28 cellular contexts compared by ENCODE assay signal in genomic region chr5:9188956-9189355, GRCh38.
A peak's percentile ranks its signal among the peaks of the same experiment; 100 is the strongest.
DNase-seq lines count a peak whose midpoint lies in the region; ATAC-seq and TF ChIP-seq lines count a peak whose summit lies in the region.
"Had no signal": no experiment of that assay in that cellular context is flagged by ENCODE, and none has a peak within 500 bp of the region (broad histone marks: within the 10 kb centered on the region; RNA-seq: fewer than 3 reads in every experiment).

No MANE protein-coding gene starts in this region.

- no peaks in the 10 kb centered on the region for H3K4me1 ChIP-seq in left ventricle myocardium inferior
- H3K4me1 ChIP-seq in lower lobe of right lung, result no peaks in the 10 kb centered on the region
- H3K4me1 ChIP-seq: BLaER1, esophagus muscularis mucosa, gastrocnemius medialis had no signal

- peak; percentile 63 for ATAC-seq in left ventricle myocardium superior
- no peak; the same call in 1 of the 2 replicates for ATAC-seq in WTC11
- ATAC-seq in lower lobe of right lung, result peak; percentile 19
- ATAC-seq: activated CD8-positive, alpha-beta memory T cell treated with anti-CD3 and anti-CD28 coated beads, Interleukin-2, amount 10 ng/mL, durations not matched to agents 7 days and 5 days; gastrocnemius medialis; left lobe of liver; naive thymus-derived CD4-positive, alpha-beta T cell had no signal

- H3K27me3 Mint-ChIP-seq in WTC11 (ENCODE audit: low read depth), result no peaks in the 10 kb centered on the region
- peaks cover 3% of the 10 kb centered on the region for H3K27me3 Mint-ChIP-seq in glutamatergic neuron (ENCODE audit: unreplicated experiment)
- H3K27me3 Mint-ChIP-seq: activated CD8-positive, alpha-beta memory T cell treated with anti-CD3 and anti-CD28 coated beads, Interleukin-2, amount 10 ng/mL, durations not matched to agents 7 days and 5 days; dendritic cell treated with granulocyte-macrophage colony-stimulating factor and Interleukin-4, amounts not matched to agents 40 ng/mL and 50 ng/mL, for 4 days had no signal

- H3K9me3 Mint-ChIP-seq in WTC11, result peaks cover 4% of the 10 kb centered on the region
- H3K9me3 Mint-ChIP-seq in glutamatergic neuron (ENCODE audit: unreplicated experiment), result peaks cover 6% of the 10 kb centered on the region
- H3K9me3 Mint-ChIP-seq: dendritic cell treated with granulocyte-macrophage colony-stimulating factor and Interleukin-4, amounts not matched to agents 40 ng/mL and 50 ng/mL, for 4 days had no signal

- no peaks in the 10 kb centered on the region for H3K9me3 ChIP-seq in left ventricle myocardium inferior (replicated peaks)
- H3K9me3 ChIP-seq in lower lobe of right lung, result no peaks in the 10 kb centered on the region
- H3K9me3 ChIP-seq: BLaER1, esophagus muscularis mucosa, gastrocnemius medialis had no signal

- peaks cover 7% of the 10 kb centered on the region for H3K36me3 ChIP-seq in left ventricle myocardium inferior
- H3K36me3 ChIP-seq in lower lobe of right lung, result no peaks in the 10 kb centered on the region
- H3K36me3 ChIP-seq: BLaER1, gastrocnemius medialis had no signal

- H3K36me3 Mint-ChIP-seq in WTC11 (no peaks in the 10 kb centered on the region), glutamatergic neuron (ENCODE audit: unreplicated experiment) (peaks cover 5% of the 10 kb centered on the region)
- H3K36me3 Mint-ChIP-seq: activated CD8-positive, alpha-beta memory T cell treated with anti-CD3 and anti-CD28 coated beads, Interleukin-2, amount 10 ng/mL, durations not matched to agents 7 days and 5 days; naive thymus-derived CD4-positive, alpha-beta T cell had no signal

- DNase-seq in left ventricle myocardium superior (no peak), left ventricle myocardium inferior (no peak), WTC11 (ENCODE audit: low spot score) (no peak), lower lobe of right lung (no peak), UCSD-AML1 (lab: John Stamatoyannopoulos, UW; ENCODE audit: unreplicated experiment) (no peak), SHP77 (lab: John Stamatoyannopoulos, UW) (no peak), glutamatergic neuron (no peak), T1000 (lab: John Stamatoyannopoulos, UW) (no peak)
- DNase-seq: activated CD4-positive, alpha-beta T cell treated with anti-CD3 and anti-CD28 coated beads, Interleukin-2, amount 50 U/mL, for 1 hour; activated CD8-positive, alpha-beta memory T cell treated with anti-CD3 and anti-CD28 coated beads, Interleukin-2, amount 10 ng/mL, durations not matched to agents 7 days and 5 days; anterior cingulate cortex; caudate nucleus; DMS53; gastrocnemius medialis; GDM1; HCEC 1CT; midbrain; naive thymus-derived CD4-positive, alpha-beta T cell; NCI-H1436 treated with DMSO at 0.1 percent for 48 hours; NCI-H446 treated with DMSO at 0.1 percent for 48 hours; stimulated activated CD4-positive, alpha-beta T cell treated with anti-CD3 and anti-CD28 coated beads, Interleukin-1b, Interleukin-23, amount 100 ng/mL, for 48 hours; trophoblast cell had no signal

- H3K4me3 ChIP-seq in left ventricle myocardium inferior, result no peak overlapping the region
- no peak overlapping the region for H3K4me3 ChIP-seq in lower lobe of right lung
- H3K4me3 ChIP-seq: BLaER1, esophagus muscularis mucosa, gastrocnemius medialis had no signal

- H3K4me3 Mint-ChIP-seq in WTC11, result no peak overlapping the region
- H3K4me3 Mint-ChIP-seq in glutamatergic neuron (ENCODE audit: unreplicated experiment), result no peak overlapping the region
- H3K4me3 Mint-ChIP-seq: activated CD8-positive, alpha-beta memory T cell treated with anti-CD3 and anti-CD28 coated beads, Interleukin-2, amount 10 ng/mL, durations not matched to agents 7 days and 5 days; dendritic cell treated with granulocyte-macrophage colony-stimulating factor and Interleukin-4, amounts not matched to agents 40 ng/mL and 50 ng/mL, for 4 days; naive thymus-derived CD4-positive, alpha-beta T cell had no signal

- CTCF ChIA-PET in WTC11 (lab: Charles Lee), result no interaction called here

- intact Hi-C loops in left ventricle myocardium superior (cut with micrococcal nuclease) (no loop called here), left ventricle myocardium inferior (cut with micrococcal nuclease) (no loop called here), lower lobe of right lung (cut with DNase I) (no loop called here)

- peaks cover 3% of the 10 kb centered on the region for H3K4me1 Mint-ChIP-seq in WTC11
- H3K4me1 Mint-ChIP-seq in glutamatergic neuron (ENCODE audit: low read depth, unreplicated experiment), result no peaks in the 10 kb centered on the region
- H3K4me1 Mint-ChIP-seq: activated CD8-positive, alpha-beta memory T cell treated with anti-CD3 and anti-CD28 coated beads, Interleukin-2, amount 10 ng/mL, durations not matched to agents 7 days and 5 days; naive thymus-derived CD4-positive, alpha-beta T cell had no signal

- H3K27ac ChIP-seq in left ventricle myocardium inferior (replicated peaks) (no peak overlapping the region), lower lobe of right lung (no peak overlapping the region)
- H3K27ac ChIP-seq: BLaER1, esophagus muscularis mucosa, VCaP had no signal

- H3K27ac Mint-ChIP-seq in WTC11, result peak overlapping the region; percentile 39; the same call in 1 of the 2 replicates
- H3K27ac Mint-ChIP-seq in glutamatergic neuron (ENCODE audit: unreplicated experiment), result no peak overlapping the region
- H3K27ac Mint-ChIP-seq: activated CD8-positive, alpha-beta memory T cell treated with anti-CD3 and anti-CD28 coated beads, Interleukin-2, amount 10 ng/mL, durations not matched to agents 7 days and 5 days; activated naive CD4-positive, alpha-beta T cell treated with anti-CD3 and anti-CD28 coated beads, Interleukin-2, amount 50 U/mL, for 72 hours; dendritic cell treated with granulocyte-macrophage colony-stimulating factor and Interleukin-4, amounts not matched to agents 40 ng/mL and 50 ng/mL, for 4 days; naive thymus-derived CD4-positive, alpha-beta T cell had no signal

- POLR2A ChIA-PET in WTC11 (lab: Charles Lee), result no interaction called here

- TF ChIP-seq CTCF in left ventricle myocardium inferior (IDR thresholded peaks at IDR 0.05; ENCODE audit: borderline replicate concordance), result no peak
- no peak for TF ChIP-seq CTCF in WTC11 (IDR thresholded peaks at IDR 0.05)
- no peak for TF ChIP-seq CTCF in lower lobe of right lung (IDR thresholded peaks at IDR 0.05)
- TF ChIP-seq CTCF in glutamatergic neuron (IDR thresholded peaks at IDR 0.05; ENCODE audit: partially characterized antibody, unreplicated experiment), result no peak

- H3K27me3 ChIP-seq in left ventricle myocardium inferior (ENCODE audit: low read depth) (no peaks in the 10 kb centered on the region), lower lobe of right lung (ENCODE audit: low read depth) (no peaks in the 10 kb centered on the region)
- H3K27me3 ChIP-seq: BLaER1, esophagus muscularis mucosa, gastrocnemius medialis had no signal

TF ChIP-seq in WTC11, 78 proteins besides CTCF, POLR2A, EP300 and RAD21:
- TF ChIP-seq EMX1 (CRISPR knock-in tag; IDR thresholded peaks at IDR 0.05) (no peak), IRF2 (CRISPR knock-in tag; IDR thresholded peaks at IDR 0.05; ENCODE audit: borderline replicate concordance, low read depth) (no peak), JUN (CRISPR knock-in tag; IDR thresholded peaks at IDR 0.05) (no peak), ETV6 (CRISPR knock-in tag; IDR thresholded peaks at IDR 0.05) (no peak), ZNF423 (CRISPR knock-in tag; IDR thresholded peaks at IDR 0.05) (no peak), FOXK1 (CRISPR knock-in tag; IDR thresholded peaks at IDR 0.05) (no peak), GTF2I (CRISPR knock-in tag; conservative IDR thresholded peaks at IDR 0.05) (no peak), NR2C2 (CRISPR knock-in tag; IDR thresholded peaks at IDR 0.05) (no peak), MXD4 (CRISPR knock-in tag; IDR thresholded peaks at IDR 0.05; ENCODE audit: borderline replicate concordance) (no peak), NFYB (CRISPR knock-in tag; conservative IDR thresholded peaks at IDR 0.05; ENCODE audit: low read depth) (no peak), ELF4 (CRISPR knock-in tag; IDR thresholded peaks at IDR 0.05; ENCODE audit: low read depth) (no peak), SP1 (CRISPR knock-in tag; conservative IDR thresholded peaks at IDR 0.05) (no peak), ZNF396 (CRISPR knock-in tag; IDR thresholded peaks at IDR 0.05; ENCODE audit: borderline replicate concordance) (no peak), ZBTB43 (CRISPR knock-in tag; IDR thresholded peaks at IDR 0.05) (no peak), TEAD4 (CRISPR knock-in tag; IDR thresholded peaks at IDR 0.05) (no peak), FOXJ3 (CRISPR knock-in tag; IDR thresholded peaks at IDR 0.05; ENCODE audit: borderline replicate concordance) (no peak)
